ENCODE assay signal across 14 cellular contexts in genomic region chr2:199988176-199988575, GRCh38. TPM values are rescaled to one million over a fixed set of nuclear protein-coding genes. Genes with fewer than 3 reads are reported as not detected.
DNase-seq lines count a peak whose midpoint lies in the region; ATAC-seq and TF ChIP-seq lines count a peak whose summit lies in the region.
"Had no signal": no experiment of that assay in that cellular context is flagged by ENCODE, and none has a peak within 500 bp of the region (broad histone marks: within the 10 kb centered on the region; RNA-seq: fewer than 3 reads in every experiment).

No MANE protein-coding gene starts in this region.

- in situ Hi-C loops in astrocyte of the spinal cord (cut with HindIII; ENCODE audit: low sequenced_read_pairs): no loop called here

- no peaks in the 10 kb centered on the region for H3K9me2 ChIP-seq in hepatocyte (replicated peaks; ENCODE audit: insufficient read depth)

- H3K4me1 Mint-ChIP-seq in progenitor cell of endocrine pancreas (ENCODE audit: low read depth): peaks cover 3% of the 10 kb centered on the region

- WGBS in hepatocyte (ENCODE audit: low lambda C conversion rate, missing lambda C conversion rate): 42% methylated on average over 6 of the region's 6 CpGs

- H3K4me3 Mint-ChIP-seq in progenitor cell of endocrine pancreas (ENCODE audit: low read depth): no peak overlapping the region
- H3K4me3 Mint-ChIP-seq: IgD-negative memory B cell, naive B cell, WTC11 had no signal

- H3K9me3 ChIP-seq in AG04450 (ENCODE audit: control insufficient read depth, insufficient read depth, low read length) (no peaks in the 10 kb centered on the region), hepatocyte (ENCODE audit: low read depth) (no peaks in the 10 kb centered on the region)

- ATAC-seq in HG03460 (IDR thresholded peaks at IDR 0.05; ENCODE audit: unreplicated experiment) (no peak), GM19397 (IDR thresholded peaks at IDR 0.05; ENCODE audit: unreplicated experiment) (no peak)
- ATAC-seq: WTC11 had no signal

- POLR2A ChIA-PET in AG04450 (lab: Yijun Ruan, JAX): interaction anchor here (0.5 to 0.6 kb wide), 2 partner anchors 400 to 420 kb away, joined by 3 to 4 read pairs; no protein-coding TSS in a partner anchor

- no peaks in the 10 kb centered on the region for H3K9me3 Mint-ChIP-seq in progenitor cell of endocrine pancreas (ENCODE audit: low read depth)
- H3K9me3 Mint-ChIP-seq: IgD-negative memory B cell, naive B cell had no signal

- no peaks in the 10 kb centered on the region for H3K27me3 ChIP-seq in AG04450 (ENCODE audit: control insufficient read depth, insufficient read depth, low read length)
- no peaks in the 10 kb centered on the region for H3K27me3 ChIP-seq in hepatocyte

- H3K79me2 ChIP-seq in hepatocyte: no peaks in the 10 kb centered on the region

- H3K4me2 ChIP-seq in hepatocyte: peak overlapping the region; percentile 39

- DNase-seq in AG04450 (ENCODE audit: low read depth, low spot score) (peak; percentile 16), Kasumi-1 (lab: John Stamatoyannopoulos, UW) (peak; percentile 16 to 52), astrocyte of the spinal cord (ENCODE audit: low read depth, low spot score) (peak; percentile 30), hepatocyte (ENCODE audit: low spot score) (no peak), progenitor cell of endocrine pancreas (ENCODE audit: low spot score, unreplicated experiment) (no peak)
- no peak for DNase-seq in stimulated activated CD4-positive, alpha-beta T cell treated with anti-CD3 and anti-CD28 coated beads, Interleukin-15, amount 100 ng/mL, for 24 hours
- DNase-seq: aorta, DMS79, naive B cell, SHP77 treated with DMSO at 0.1 percent for 48 hours had no signal

- H3K4me3 ChIP-seq in AG04450 (ENCODE audit: low read depth, low read length): no peak overlapping the region
- H3K4me3 ChIP-seq in astrocyte of the spinal cord (ENCODE audit: low read depth, low read length): no peak overlapping the region
- no peak overlapping the region for H3K4me3 ChIP-seq in hepatocyte

- H3K36me3 ChIP-seq in hepatocyte (replicated peaks; ENCODE audit: insufficient read depth, low read depth): no peaks in the 10 kb centered on the region

- H3K27me3 Mint-ChIP-seq in progenitor cell of endocrine pancreas: no peaks in the 10 kb centered on the region
- H3K27me3 Mint-ChIP-seq: naive B cell had no signal

- H4K20me1 ChIP-seq in hepatocyte (ENCODE audit: insufficient read depth, poor library complexity, severe bottlenecking): no peaks in the 10 kb centered on the region

- H2AFZ ChIP-seq in hepatocyte: peak overlapping the region; percentile 27

- H3K36me3 Mint-ChIP-seq in progenitor cell of endocrine pancreas (ENCODE audit: insufficient read depth): no peaks in the 10 kb centered on the region
- H3K36me3 Mint-ChIP-seq: naive B cell, WTC11 had no signal

- no peak overlapping the region for H3K27ac Mint-ChIP-seq in progenitor cell of endocrine pancreas
- H3K27ac Mint-ChIP-seq: IgD-negative memory B cell, naive B cell, WTC11 had no signal

- H3K27ac ChIP-seq in AG04450 (ENCODE audit: low read depth, low read length) (no peak overlapping the region), hepatocyte (peak overlapping the region; percentile 52)

- H3K4me1 ChIP-seq in hepatocyte (ENCODE audit: insufficient read depth): peaks cover 20% of the 10 kb centered on the region

- CTCF ChIA-PET in AG04450 (lab: Charles Lee): interaction anchor here (1.4 to 4.4 kb wide), 2 partner anchors 8 to 14 kb away, joined by 7 to 18 read pairs; no protein-coding TSS in a partner anchor

- TF ChIP-seq CTCF in AG04450 (IDR thresholded peaks at IDR 0.05; ENCODE audit: low read depth, low read length): no peak
- no peak for TF ChIP-seq CTCF in astrocyte of the spinal cord (IDR thresholded peaks at IDR 0.05; ENCODE audit: low read depth, low read length)
- no peak for TF ChIP-seq CTCF in hepatocyte (IDR thresholded peaks at IDR 0.05; ENCODE audit: poor library complexity)
- no peak for TF ChIP-seq CTCF in progenitor cell of endocrine pancreas (IDR thresholded peaks at IDR 0.05; ENCODE audit: unreplicated experiment)

RNA-seq across cellular contexts. Expression of gene MAIP1, which starts 32.8 kb away (rescaled TPM):
- polyA plus RNA-seq in AG04450 (2011; rRNA removed) (15.0 and 19.5 TPM in 2 replicates), hepatocyte (21.7 and 26.3 TPM in 2 replicates)
- 8.3 and 13.5 TPM in 2 replicates for polyA minus RNA-seq in AG04450 (2011; rRNA and poly(A)+ RNA removed)
- total RNA-seq in hepatocyte (33.0 and 35.7 TPM in 2 replicates), progenitor cell of endocrine pancreas (18.8 and 20.4 TPM in 2 replicates)

RNA-seq across cellular contexts. Expression of gene TYW5, which starts 32.9 kb away (rescaled TPM):
- polyA plus RNA-seq in AG04450 (2011; rRNA removed) (5.2 and 6.7 TPM in 2 replicates), hepatocyte (5.0 and 5.3 TPM in 2 replicates)
- 3.1 and 4.4 TPM in 2 replicates for polyA minus RNA-seq in AG04450 (2011; rRNA and poly(A)+ RNA removed)
- total RNA-seq in hepatocyte (10.1 and 14.6 TPM in 2 replicates), progenitor cell of endocrine pancreas (16.6 and 17.9 TPM in 2 replicates)

Comparison
In these comparisons a context has a peak if more than half of its experiments do, and no peak if none do; other contexts are left out.
1. DNase-seq: peak in AG04450 (single experiment), Kasumi-1 (2 of 2) and astrocyte of the spinal cord (single experiment); none in hepatocyte (single experiment), stimulated activated CD4-positive, alpha-beta T cell treated with anti-CD3 and anti-CD28 coated beads, Interleukin-15, amount 100 ng/mL, for 24 hours (single experiment) and progenitor cell of endocrine pancreas (single experiment).